26 cellular contexts compared by ENCODE assay signal in the genomic region with DNA sequence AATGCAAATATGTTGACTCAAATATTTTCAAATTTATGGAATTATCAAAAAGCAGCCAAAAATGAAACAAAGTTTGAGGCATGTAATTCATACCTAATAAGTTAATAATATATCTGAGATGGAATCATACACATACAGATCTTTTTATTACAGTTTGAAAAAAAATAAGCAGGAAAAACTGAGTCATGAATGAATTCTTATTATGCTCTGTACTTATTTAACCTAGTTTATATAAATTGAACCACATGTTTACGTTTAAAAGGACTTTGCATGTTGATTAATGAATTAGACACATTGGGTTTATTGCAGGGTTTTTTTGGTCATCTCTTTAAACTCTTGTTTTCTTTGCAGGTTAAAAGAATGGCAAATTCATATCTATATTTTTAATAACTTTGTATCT. TPM values are rescaled to one million over a fixed set of nuclear protein-coding genes. Genes with fewer than 3 reads are reported as not detected.
"Had no signal": no experiment of that assay in that cellular context is flagged by ENCODE, and none has a peak within 500 bp of the region (broad histone marks: within the 10 kb centered on the region; RNA-seq: fewer than 3 reads in every experiment).

No MANE protein-coding gene starts in this region.

- ATAC-seq: HepG2 had no signal

- FAIRE-seq: HepG2, RCC 7860 had no signal

- H3K27me3 ChIP-seq: SJSA1 had no signal

- DNase-seq: KBM-7, MV-4-11, NCI-H1048, NCI-H1105 treated with DMSO at 0.1 percent for 48 hours, NCI-H1417 treated with DMSO at 0.1 percent for 48 hours, NCI-H146, NCI-H1694 treated with DMSO at 0.1 percent for 48 hours, NCI-H1930, NCI-H2081, NCI-H2107, NCI-H2227 treated with DMSO at 0.1 percent for 48 hours, NCI-H524 treated with DMSO at 0.1 percent for 48 hours, NCI-H69, NCI-H774, Right ventricle myocardium superior, RPMI8226, SIG-M5 had no signal

- H3K9me3 ChIP-seq: SJSA1 had no signal

- H3K27ac ChIP-seq: SK-N-MC had no signal

- H3K4me3 ChIP-seq: SJSA1, SK-N-MC had no signal

RNA-seq across cellular contexts. Expression of a gene that starts 41.6 kb away (rescaled TPM):
- total RNA-seq: HepG2, HT-29, LHCN-M2, MCF 10A, NCI-H460, Right ventricle myocardium superior, SJSA1 had no signal
- polyA plus RNA-seq: HepG2, IgD-negative memory B cell had no signal
